ENCODE assay signal across 2 cellular contexts in the genomic region with DNA sequence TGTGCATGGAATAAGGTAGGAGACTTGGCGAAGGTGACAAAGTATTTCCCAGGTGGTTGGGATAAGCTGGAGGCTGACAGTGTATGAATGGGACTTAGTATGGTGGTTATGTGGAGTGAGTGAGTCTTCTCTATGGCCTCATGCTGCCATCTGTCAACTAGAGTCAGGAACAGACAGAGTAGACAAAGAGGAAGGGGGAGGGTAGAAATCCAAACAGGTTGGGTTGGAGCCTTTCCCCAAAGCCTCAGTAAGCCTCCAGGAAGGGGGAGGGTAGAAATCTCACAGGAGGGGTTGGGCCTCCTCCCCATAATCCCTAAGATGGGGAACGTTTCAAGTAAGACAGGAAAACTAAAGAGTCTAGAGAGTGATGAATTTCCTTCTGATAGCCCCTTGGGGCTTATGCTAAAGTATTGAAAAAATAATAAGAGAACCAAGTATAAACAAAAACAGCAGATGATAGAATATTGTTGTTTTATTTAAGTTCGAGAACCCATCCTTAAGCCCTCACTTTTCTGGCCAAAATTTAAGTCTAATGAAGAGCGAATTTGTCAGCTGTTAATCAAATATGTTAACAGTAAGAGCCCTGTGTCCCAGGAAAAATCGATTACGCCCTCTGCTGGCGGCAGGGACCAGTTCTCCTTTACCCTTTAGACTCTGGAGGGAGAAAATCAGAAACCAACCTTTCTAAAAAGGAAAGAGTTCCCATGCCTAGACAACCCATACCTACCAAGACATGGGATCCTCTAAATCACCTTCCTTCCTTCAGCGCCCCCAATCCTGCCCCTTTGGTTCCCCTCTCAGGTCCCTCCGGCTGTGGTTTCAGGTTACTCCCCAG.
A peak's percentile ranks its signal among the peaks of the same experiment; 100 is the strongest.
TF ChIP-seq lines count a peak whose summit lies in the region.

No MANE protein-coding gene starts in this region.

TF ChIP-seq in HEK293T, 16 proteins besides CTCF, POLR2A, EP300 and RAD21:
- TF ChIP-seq PKNOX1 (IDR thresholded peaks at IDR 0.05), result peak; percentile 67
- TF ChIP-seq TARDBP (IDR thresholded peaks at IDR 0.05), result no peak
- TF ChIP-seq HDGF (IDR thresholded peaks at IDR 0.05; ENCODE audit: borderline replicate concordance), result no peak
- TF ChIP-seq SP1 (IDR thresholded peaks at IDR 0.05), result no peak
- no peak for TF ChIP-seq FOXM1 (IDR thresholded peaks at IDR 0.05; ENCODE audit: borderline replicate concordance)
- TF ChIP-seq ELF4 (IDR thresholded peaks at IDR 0.05), result no peak
- no peak for TF ChIP-seq ZNF384 (IDR thresholded peaks at IDR 0.05)
TF ChIP-seq in HEK293T: peak in this region for 1.

TF ChIP-seq in GM12878, 131 proteins besides CTCF, POLR2A, EP300 and RAD21 (continued from another document and continues in another):
- TF ChIP-seq, protein P1, sequence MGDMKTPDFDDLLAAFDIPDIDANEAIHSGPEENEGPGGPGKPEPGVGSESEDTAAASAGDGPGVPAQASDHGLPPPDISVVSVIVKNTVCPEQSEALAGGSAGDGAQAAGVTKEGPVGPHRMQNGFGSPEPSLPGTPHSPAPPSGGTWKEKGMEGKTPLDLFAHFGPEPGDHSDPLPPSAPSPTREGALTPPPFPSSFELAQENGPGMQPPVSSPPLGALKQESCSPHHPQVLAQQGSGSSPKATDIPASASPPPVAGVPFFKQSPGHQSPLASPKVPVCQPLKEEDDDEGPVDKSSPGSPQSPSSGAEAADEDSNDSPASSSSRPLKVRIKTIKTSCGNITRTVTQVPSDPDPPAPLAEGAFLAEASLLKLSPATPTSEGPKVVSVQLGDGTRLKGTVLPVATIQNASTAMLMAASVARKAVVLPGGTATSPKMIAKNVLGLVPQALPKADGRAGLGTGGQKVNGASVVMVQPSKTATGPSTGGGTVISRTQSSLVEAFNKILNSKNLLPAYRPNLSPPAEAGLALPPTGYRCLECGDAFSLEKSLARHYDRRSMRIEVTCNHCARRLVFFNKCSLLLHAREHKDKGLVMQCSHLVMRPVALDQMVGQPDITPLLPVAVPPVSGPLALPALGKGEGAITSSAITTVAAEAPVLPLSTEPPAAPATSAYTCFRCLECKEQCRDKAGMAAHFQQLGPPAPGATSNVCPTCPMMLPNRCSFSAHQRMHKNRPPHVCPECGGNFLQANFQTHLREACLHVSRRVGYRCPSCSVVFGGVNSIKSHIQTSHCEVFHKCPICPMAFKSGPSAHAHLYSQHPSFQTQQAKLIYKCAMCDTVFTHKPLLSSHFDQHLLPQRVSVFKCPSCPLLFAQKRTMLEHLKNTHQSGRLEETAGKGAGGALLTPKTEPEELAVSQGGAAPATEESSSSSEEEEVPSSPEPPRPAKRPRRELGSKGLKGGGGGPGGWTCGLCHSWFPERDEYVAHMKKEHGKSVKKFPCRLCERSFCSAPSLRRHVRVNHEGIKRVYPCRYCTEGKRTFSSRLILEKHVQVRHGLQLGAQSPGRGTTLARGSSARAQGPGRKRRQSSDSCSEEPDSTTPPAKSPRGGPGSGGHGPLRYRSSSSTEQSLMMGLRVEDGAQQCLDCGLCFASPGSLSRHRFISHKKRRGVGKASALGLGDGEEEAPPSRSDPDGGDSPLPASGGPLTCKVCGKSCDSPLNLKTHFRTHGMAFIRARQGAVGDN (IDR thresholded peaks at IDR 0.05), result no peak
- TF ChIP-seq, protein P2, sequence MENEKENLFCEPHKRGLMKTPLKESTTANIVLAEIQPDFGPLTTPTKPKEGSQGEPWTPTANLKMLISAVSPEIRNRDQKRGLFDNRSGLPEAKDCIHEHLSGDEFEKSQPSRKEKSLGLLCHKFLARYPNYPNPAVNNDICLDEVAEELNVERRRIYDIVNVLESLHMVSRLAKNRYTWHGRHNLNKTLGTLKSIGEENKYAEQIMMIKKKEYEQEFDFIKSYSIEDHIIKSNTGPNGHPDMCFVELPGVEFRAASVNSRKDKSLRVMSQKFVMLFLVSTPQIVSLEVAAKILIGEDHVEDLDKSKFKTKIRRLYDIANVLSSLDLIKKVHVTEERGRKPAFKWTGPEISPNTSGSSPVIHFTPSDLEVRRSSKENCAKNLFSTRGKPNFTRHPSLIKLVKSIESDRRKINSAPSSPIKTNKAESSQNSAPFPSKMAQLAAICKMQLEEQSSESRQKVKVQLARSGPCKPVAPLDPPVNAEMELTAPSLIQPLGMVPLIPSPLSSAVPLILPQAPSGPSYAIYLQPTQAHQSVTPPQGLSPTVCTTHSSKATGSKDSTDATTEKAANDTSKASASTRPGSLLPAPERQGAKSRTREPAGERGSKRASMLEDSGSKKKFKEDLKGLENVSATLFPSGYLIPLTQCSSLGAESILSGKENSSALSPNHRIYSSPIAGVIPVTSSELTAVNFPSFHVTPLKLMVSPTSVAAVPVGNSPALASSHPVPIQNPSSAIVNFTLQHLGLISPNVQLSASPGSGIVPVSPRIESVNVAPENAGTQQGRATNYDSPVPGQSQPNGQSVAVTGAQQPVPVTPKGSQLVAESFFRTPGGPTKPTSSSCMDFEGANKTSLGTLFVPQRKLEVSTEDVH (IDR thresholded peaks at IDR 0.05; ENCODE audit: low read depth, partially characterized antibody), result no peak
- TF ChIP-seq IKZF2 (IDR thresholded peaks at IDR 0.05) (peak; percentile 30 to 36; a peak in 1 of 4 replicates), IKZF1 (conservative IDR thresholded peaks at IDR 0.05) (peak; percentile 27; the same call in 1 of the 2 replicates), NBN (IDR thresholded peaks at IDR 0.05) (no peak), MTA2 (IDR thresholded peaks at IDR 0.05; ENCODE audit: low read depth) (no peak), ESRRA (IDR thresholded peaks at IDR 0.05; ENCODE audit: low read length) (no peak), ZNF24 (IDR thresholded peaks at IDR 0.05) (no peak), GATAD2B (conservative IDR thresholded peaks at IDR 0.05; ENCODE audit: low read depth) (no peak), EGR1 (IDR thresholded peaks at IDR 0.05; ENCODE audit: borderline replicate concordance in 1 of 2, low read depth in 2 of 2, low read length in 2 of 2) (no peak), MEF2A (IDR thresholded peaks at IDR 0.05; ENCODE audit: insufficient read depth, low read depth, low read length) (no peak), NR2C1 (IDR thresholded peaks at IDR 0.05) (no peak), ZBTB4 (CRISPR knock-in tag; IDR thresholded peaks at IDR 0.05) (no peak), JUND (IDR thresholded peaks at IDR 0.05; ENCODE audit: low read depth, low read length) (no peak), TCF3 (IDR thresholded peaks at IDR 0.05; ENCODE audit: borderline replicate concordance, insufficient read depth, low read depth, low read length) (0 out of 2 replicates have a peak, but pooled peaks have one; percentile 33), NFYA (IDR thresholded peaks at IDR 0.05; ENCODE audit: borderline replicate concordance, low read depth, low read length) (no peak), PML (IDR thresholded peaks at IDR 0.05; ENCODE audit: low read length) (no peak), SPI1 (IDR thresholded peaks at IDR 0.05; ENCODE audit: borderline replicate concordance, insufficient read depth, low read depth, low read length) (no peak), CEBPB (IDR thresholded peaks at IDR 0.05; ENCODE audit: borderline replicate concordance in 1 of 2, low read depth in 2 of 2, low read length in 2 of 2) (no peak), RUNX3 (IDR thresholded peaks at IDR 0.05; ENCODE audit: low read length) (peak; percentile 76), SREBF2 (IDR thresholded peaks at IDR 0.05; ENCODE audit: low read length) (no peak), KAT2A (conservative IDR thresholded peaks at IDR 0.05; ENCODE audit: control insufficient read depth, low read depth, low read length) (no peak), MYC (IDR thresholded peaks at IDR 0.05; ENCODE audit: insufficient read depth, insufficient read length, insufficient replicate concordance, low read length, severe bottlenecking) (no peak), SMAD5 (IDR thresholded peaks at IDR 0.05; ENCODE audit: low read depth) (no peak), SRF (IDR thresholded peaks at IDR 0.05; ENCODE audit: low read depth in 2 of 2, low read length in 2 of 2) (no peak), ZNF384 (IDR thresholded peaks at IDR 0.05; ENCODE audit: borderline replicate concordance, low read depth, low read length) (no peak), CREM (IDR thresholded peaks at IDR 0.05; ENCODE audit: low read depth) (no peak), RFX5 (IDR thresholded peaks at IDR 0.05; ENCODE audit: low read depth, low read length) (no peak), NR2C2 (IDR thresholded peaks at IDR 0.05; ENCODE audit: borderline replicate concordance, control insufficient read depth, insufficient read length, low read depth) (no peak), CBX5 (IDR thresholded peaks at IDR 0.05; ENCODE audit: low read depth) (no peak), SUZ12 (IDR thresholded peaks at IDR 0.05; ENCODE audit: unreplicated experiment) (no peak), PAX8 (IDR thresholded peaks at IDR 0.05) (no peak), WRNIP1 (IDR thresholded peaks at IDR 0.05; ENCODE audit: borderline replicate concordance, low read depth, low read length) (no peak), RBBP5 (conservative IDR thresholded peaks at IDR 0.05) (no peak), SMC3 (IDR thresholded peaks at IDR 0.05; ENCODE audit: borderline replicate concordance, low read length) (peak; percentile 48; the same call in 1 of the 2 replicates), ZBTB11 (CRISPR knock-in tag; IDR thresholded peaks at IDR 0.05) (no peak), CREB1 (IDR thresholded peaks at IDR 0.05; ENCODE audit: low read depth) (no peak), STAT1 (conservative IDR thresholded peaks at IDR 0.05) (no peak), ZNF217 (IDR thresholded peaks at IDR 0.05) (no peak)
- TF ChIP-seq, protein P3, sequence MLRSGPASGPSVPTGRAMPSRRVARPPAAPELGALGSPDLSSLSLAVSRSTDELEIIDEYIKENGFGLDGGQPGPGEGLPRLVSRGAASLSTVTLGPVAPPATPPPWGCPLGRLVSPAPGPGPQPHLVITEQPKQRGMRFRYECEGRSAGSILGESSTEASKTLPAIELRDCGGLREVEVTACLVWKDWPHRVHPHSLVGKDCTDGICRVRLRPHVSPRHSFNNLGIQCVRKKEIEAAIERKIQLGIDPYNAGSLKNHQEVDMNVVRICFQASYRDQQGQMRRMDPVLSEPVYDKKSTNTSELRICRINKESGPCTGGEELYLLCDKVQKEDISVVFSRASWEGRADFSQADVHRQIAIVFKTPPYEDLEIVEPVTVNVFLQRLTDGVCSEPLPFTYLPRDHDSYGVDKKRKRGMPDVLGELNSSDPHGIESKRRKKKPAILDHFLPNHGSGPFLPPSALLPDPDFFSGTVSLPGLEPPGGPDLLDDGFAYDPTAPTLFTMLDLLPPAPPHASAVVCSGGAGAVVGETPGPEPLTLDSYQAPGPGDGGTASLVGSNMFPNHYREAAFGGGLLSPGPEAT (IDR thresholded peaks at IDR 0.05; ENCODE audit: low read depth), result peak; percentile 48; the same call in 1 of the 2 replicates
- TF ChIP-seq, protein P4, sequence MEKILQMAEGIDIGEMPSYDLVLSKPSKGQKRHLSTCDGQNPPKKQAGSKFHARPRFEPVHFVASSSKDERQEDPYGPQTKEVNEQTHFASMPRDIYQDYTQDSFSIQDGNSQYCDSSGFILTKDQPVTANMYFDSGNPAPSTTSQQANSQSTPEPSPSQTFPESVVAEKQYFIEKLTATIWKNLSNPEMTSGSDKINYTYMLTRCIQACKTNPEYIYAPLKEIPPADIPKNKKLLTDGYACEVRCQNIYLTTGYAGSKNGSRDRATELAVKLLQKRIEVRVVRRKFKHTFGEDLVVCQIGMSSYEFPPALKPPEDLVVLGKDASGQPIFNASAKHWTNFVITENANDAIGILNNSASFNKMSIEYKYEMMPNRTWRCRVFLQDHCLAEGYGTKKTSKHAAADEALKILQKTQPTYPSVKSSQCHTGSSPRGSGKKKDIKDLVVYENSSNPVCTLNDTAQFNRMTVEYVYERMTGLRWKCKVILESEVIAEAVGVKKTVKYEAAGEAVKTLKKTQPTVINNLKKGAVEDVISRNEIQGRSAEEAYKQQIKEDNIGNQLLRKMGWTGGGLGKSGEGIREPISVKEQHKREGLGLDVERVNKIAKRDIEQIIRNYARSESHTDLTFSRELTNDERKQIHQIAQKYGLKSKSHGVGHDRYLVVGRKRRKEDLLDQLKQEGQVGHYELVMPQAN (conservative IDR thresholded peaks at IDR 0.05), result no peak
